8 cellular contexts compared by ENCODE assay signal in the genomic region with DNA sequence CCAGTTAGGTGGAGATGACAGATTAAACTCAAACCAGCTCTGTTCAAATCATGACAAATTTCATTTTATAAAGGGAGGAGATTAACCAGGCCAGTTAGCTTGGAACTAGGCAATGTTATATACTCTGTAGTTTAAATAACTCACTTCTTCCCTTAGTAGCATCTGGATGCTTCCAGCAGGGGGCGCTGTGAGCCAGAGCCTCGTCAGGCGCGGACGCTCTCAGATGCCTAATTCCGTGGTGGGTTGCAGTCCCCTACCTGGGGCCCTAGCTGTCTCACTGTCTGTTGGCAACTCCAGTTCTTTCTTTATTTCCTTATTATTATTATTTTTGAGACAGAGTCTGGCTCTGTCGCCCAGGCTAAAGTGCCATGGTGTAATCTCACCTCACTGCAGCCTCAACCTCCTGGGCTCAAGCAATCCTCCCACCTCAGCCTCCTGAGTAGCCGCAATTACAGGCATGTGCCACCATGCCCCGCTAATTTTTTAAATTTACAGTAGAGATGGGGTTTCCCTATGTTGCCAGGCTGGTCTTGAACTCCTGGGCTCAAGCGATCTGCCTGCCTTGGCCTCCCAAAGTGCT. TPM values are rescaled to one million over a fixed set of nuclear protein-coding genes. Genes with fewer than 3 reads are reported as not detected.
A peak's percentile ranks its signal among the peaks of the same experiment; 100 is the strongest.
DNase-seq lines count a peak whose midpoint lies in the region; ATAC-seq and TF ChIP-seq lines count a peak whose summit lies in the region.

No MANE protein-coding gene starts in this region.

- H3K27ac Mint-ChIP-seq in activated T-cell treated with anti-CD3 and anti-CD28 coated beads, Interleukin-2, amount 50 U/mL, for 24 hours, result no peak overlapping the region

- no peaks in the 10 kb centered on the region for H4K20me1 ChIP-seq in OCI-LY7 (ENCODE audit: insufficient read depth, low read length)

- H3K9me3 ChIP-seq in OCI-LY7 (ENCODE audit: low read length) (no peaks in the 10 kb centered on the region), neutrophil (no peaks in the 10 kb centered on the region)

- POLR2A ChIA-PET in OCI-LY7 (lab: Charles Lee), result interaction anchor here (0.6 kb wide), 1 partner anchor 134 kb away, joined by 3 read pairs; no protein-coding TSS in a partner anchor

- intact Hi-C loops in OCI-LY7 (cut with micrococcal nuclease; ENCODE audit: unreplicated experiment), result loop anchor here (1.0 to 5.0 kb wide), 3 partner anchors 207 to 345 kb away; no protein-coding TSS in a partner anchor

- no peaks in the 10 kb centered on the region for H3K4me1 Mint-ChIP-seq in activated T-cell treated with anti-CD3 and anti-CD28 coated beads, Interleukin-2, amount 50 U/mL, for 24 hours (ENCODE audit: low read depth)

- no peaks in the 10 kb centered on the region for H3K36me3 Mint-ChIP-seq in activated T-cell treated with anti-CD3 and anti-CD28 coated beads, Interleukin-2, amount 50 U/mL, for 24 hours (ENCODE audit: low read depth)

- H3K4me1 ChIP-seq in OCI-LY7 (ENCODE audit: insufficient read depth, low read length, poor library complexity, severe bottlenecking), result no peaks in the 10 kb centered on the region
- no peaks in the 10 kb centered on the region for H3K4me1 ChIP-seq in neutrophil (ENCODE audit: control insufficient read depth in 1 of 2, insufficient read depth in 1 of 2, low read depth in 1 of 2, low read length in 1 of 2)

- CTCF ChIA-PET in OCI-LY7 (lab: Charles Lee; ENCODE audit: unreplicated experiment), result interaction anchor here (1.0 kb wide), 1 partner anchor 326 kb away, joined by 4 read pairs; no protein-coding TSS in a partner anchor

- no peak overlapping the region for H3K4me2 ChIP-seq in OCI-LY7 (ENCODE audit: low read length)

- ATAC-seq in GM18519 (IDR thresholded peaks at IDR 0.05; ENCODE audit: low FRiP score, unreplicated experiment), result no peak

- no peak overlapping the region for H3K27ac ChIP-seq in OCI-LY7 (ENCODE audit: low read depth, low read length, poor library complexity, severe bottlenecking)
- H3K27ac ChIP-seq in neutrophil, result no peak overlapping the region

- no peak overlapping the region for H2AFZ ChIP-seq in OCI-LY7 (ENCODE audit: low read length)

- H3K27me3 Mint-ChIP-seq in activated T-cell treated with anti-CD3 and anti-CD28 coated beads, Interleukin-2, amount 50 U/mL, for 24 hours, result no peaks in the 10 kb centered on the region

- DNase-seq in AML-193 (lab: John Stamatoyannopoulos, UW) (peak; percentile 8 to 48), H4 (ENCODE audit: low spot score) (peak; percentile 54), OCI-LY7 (ENCODE audit: low spot score) (peak; percentile 67), fibroblast of mammary gland (ENCODE audit: low read depth) (peak; percentile 47), superior temporal gyrus (ENCODE audit: extremely low spot score) (peak; percentile 88)
- peak; percentile 76 for DNase-seq in activated T-cell treated with anti-CD3 and anti-CD28 coated beads, Interleukin-2, amount 50 U/mL, for 24 hours

- TF ChIP-seq CTCF in OCI-LY7 (conservative IDR thresholded peaks at IDR 0.05; ENCODE audit: low read length), result peak; percentile 93
- peak; percentile 88 for TF ChIP-seq CTCF in fibroblast of mammary gland (conservative IDR thresholded peaks at IDR 0.05; ENCODE audit: control insufficient read depth, insufficient read depth, low read depth, low read length)
- TF ChIP-seq CTCF in neutrophil (IDR thresholded peaks at IDR 0.05), result peak; percentile 67

- H3K9me3 Mint-ChIP-seq in activated T-cell treated with anti-CD3 and anti-CD28 coated beads, Interleukin-2, amount 50 U/mL, for 24 hours, result no peaks in the 10 kb centered on the region

- H3K9me2 ChIP-seq in OCI-LY7 (ENCODE audit: insufficient read depth, low read length), result no peaks in the 10 kb centered on the region

- no peak overlapping the region for H3K4me3 Mint-ChIP-seq in activated T-cell treated with anti-CD3 and anti-CD28 coated beads, Interleukin-2, amount 50 U/mL, for 24 hours

- H3K36me3 ChIP-seq in OCI-LY7 (ENCODE audit: insufficient read depth, low read length), result no peaks in the 10 kb centered on the region
- H3K36me3 ChIP-seq in neutrophil, result no peaks in the 10 kb centered on the region

- H3K4me3 ChIP-seq in OCI-LY7 (ENCODE audit: low read depth, low read length, poor library complexity, severe bottlenecking) (no peak overlapping the region), fibroblast of mammary gland (ENCODE audit: control insufficient read depth, low read depth, low read length) (no peak overlapping the region), neutrophil (ENCODE audit: low read depth in 1 of 2, low read length in 1 of 2) (no peak overlapping the region)

- H3K79me2 ChIP-seq in OCI-LY7 (ENCODE audit: insufficient read depth, low read depth, low read length), result no peaks in the 10 kb centered on the region

- no TSS peak for BruUV-seq in OCI-LY7 (replicated peaks; lab: Mats Ljungman, UMichigan)

- H3K27me3 ChIP-seq in neutrophil, result peaks cover 19% of the 10 kb centered on the region

RNA-seq across cellular contexts. Expression of gene WFDC1, which starts 17.3 kb away (rescaled TPM):
- not detected in 2 replicates for total RNA-seq in H4 (2014; rRNA removed; shearing (Covaris generic))
- not detected in 2 replicates for total RNA-seq in OCI-LY7 (2014; rRNA removed; shearing (Covaris generic))
- not detected in 2 replicates for total RNA-seq in OCI-LY7 (2022)

RNA-seq across cellular contexts. Expression of gene KCNG4, which starts 37.5 kb away (rescaled TPM):
- not detected in 2 replicates for total RNA-seq in H4 (2014; rRNA removed; shearing (Covaris generic))
- not detected in 2 replicates for total RNA-seq in OCI-LY7 (2014; rRNA removed; shearing (Covaris generic))
- not detected in 2 replicates for total RNA-seq in OCI-LY7 (2022)

Comparison
In these comparisons a context has a peak if more than half of its experiments do, and no peak if none do; other contexts are left out.
1. DNase-seq: peak in every context shown above with its lines; median percentile 88 in superior temporal gyrus; 76 in activated T-cell treated with anti-CD3 and anti-CD28 coated beads, Interleukin-2, amount 50 U/mL, for 24 hours; 67 in OCI-LY7; 54 in H4; 47 in fibroblast of mammary gland; 28 in AML-193.